In genomic region chr12:108802666-108803036, GRCh38 we compare ENCODE assay signal across 9 cellular contexts. TPM values are rescaled to one million over a fixed set of nuclear protein-coding genes. Genes with fewer than 3 reads are reported as not detected.
A peak's percentile ranks its signal among the peaks of the same experiment; 100 is the strongest.
DNase-seq lines count a peak whose midpoint lies in the region; ATAC-seq, FAIRE-seq and TF ChIP-seq lines count a peak whose summit lies in the region.
"Had no signal": no experiment of that assay in that cellular context is flagged by ENCODE, and none has a peak within 500 bp of the region (broad histone marks: within the 10 kb centered on the region; RNA-seq: fewer than 3 reads in every experiment).

No MANE protein-coding gene starts in this region.

- H3K27ac ChIP-seq in liver (ENCODE audit: low read depth in 1 of 2, low read length in 2 of 2) = peak overlapping the region; percentile 73 to 82
- no peak overlapping the region for H3K27ac ChIP-seq in HepG2 (ENCODE audit: extremely low read length, insufficient read depth, low read length)
- H3K27ac ChIP-seq in ovary = peak overlapping the region; percentile 80 to 85

- H3K4me3 ChIP-seq in liver (ENCODE audit: low read depth in 1 of 3, low read length in 3 of 3) = no peak overlapping the region
- no peak overlapping the region for H3K4me3 ChIP-seq in HepG2 (replicated peaks in 1 of 3; ENCODE audit: insufficient read depth in 1 of 3, low read depth in 2 of 3, low read length in 3 of 3)
- peak overlapping the region; percentile 1 to 49 for H3K4me3 ChIP-seq in foreskin fibroblast (ENCODE audit: low read depth in 1 of 2, low read length in 2 of 2)
- H3K4me3 ChIP-seq in ovary = no peak overlapping the region

- H3K4me1 ChIP-seq in liver (ENCODE audit: control insufficient read depth in 4 of 4, insufficient read depth in 4 of 4, low read length in 3 of 4) (peaks cover 0 to 2% (median 0%) of the 10 kb centered on the region in 4 donors), HepG2 (ENCODE audit: insufficient read depth, low read length) (peaks cover 6% of the 10 kb centered on the region; the same call in 1 of the 2 replicates), ovary (ENCODE audit: insufficient read depth) (peaks cover 14% of the 10 kb centered on the region)

- H3K9ac ChIP-seq in liver (ENCODE audit: low read depth in 1 of 2, low read length in 2 of 2) (no peak overlapping the region), HepG2 (ENCODE audit: insufficient read depth, low read depth, low read length) (no peak overlapping the region)

- H2AFZ ChIP-seq in HepG2 (ENCODE audit: low read length) = no peak overlapping the region

- DNase-seq in HepG2 (ENCODE audit: low spot score) (no peak), foreskin fibroblast (peak in 1 of 2 donors; percentile 60), ovary (no peak), 8988T (no peak), NCI-H524 (lab: John Stamatoyannopoulos, UW) (no peak), NCI-H446 treated with DMSO at 0.1 percent for 48 hours (lab: John Stamatoyannopoulos, UW) (no peak)
- DNase-seq: cerebellar nuclear complex had no signal

- TF ChIP-seq POLR2A in HepG2 (IDR thresholded peaks at IDR 0.05; ENCODE audit: insufficient read depth in 1 of 2, low read depth in 2 of 2, low read length in 2 of 2) (no peak), ovary (IDR thresholded peaks at IDR 0.05) (no peak)

- intact Hi-C loops in HepG2 (cut with micrococcal nuclease; ENCODE audit: unreplicated experiment) (loop anchor here (1.0 to 10.0 kb wide), 3 partner anchors 137 to 239 kb away; no protein-coding TSS in a partner anchor), ovary (cut with DNase I) (loop anchor here (2.0 to 10.0 kb wide), 7 partner anchors 52 to 240 kb away; partner anchors contain the start of genes CORO1C (in 2 of the 4), ISCU (in 2 of the 4), SSH1 (in 2 of the 4) and SART3 (in 1 of the 4))

- H3K27me3 ChIP-seq in liver (ENCODE audit: control insufficient read depth in 4 of 4, insufficient read depth in 4 of 4, low read length in 3 of 4) = no peaks in the 10 kb centered on the region
- no peaks in the 10 kb centered on the region for H3K27me3 ChIP-seq in HepG2 (ENCODE audit: control insufficient read depth in 1 of 2, insufficient read depth in 2 of 2, low read length in 2 of 2)
- no peaks in the 10 kb centered on the region for H3K27me3 ChIP-seq in ovary

- POLR2A ChIA-PET in HepG2 (lab: Yijun Ruan, JAX) = interaction anchor here (2.8 kb wide), 1 partner anchor 138 kb away, joined by 14 read pairs; no protein-coding TSS in a partner anchor

- ATAC-seq in HepG2 = no peak
- no peak for ATAC-seq in GM19023 (IDR thresholded peaks at IDR 0.05; ENCODE audit: unreplicated experiment)

- in situ Hi-C loops in HepG2 (cut with HindIII; ENCODE audit: extremely low pct_ligation_motif_present, low pct_unique_long_range_greater_than_20kb) = loop anchor here (5.0 to 10.0 kb wide), 2 partner anchors 140 to 238 kb away; partner anchors contain the start of genes ISCU and SART3

- peaks cover 22 to 73% (median 59%) of the 10 kb centered on the region in 4 donors for H3K36me3 ChIP-seq in liver (ENCODE audit: control insufficient read depth in 4 of 4, insufficient read depth in 3 of 4, low read depth in 1 of 4, low read length in 3 of 4)
- H3K36me3 ChIP-seq in HepG2 (replicated peaks in 1 of 2; ENCODE audit: control insufficient read depth in 1 of 2, insufficient read depth in 2 of 2, low read length in 2 of 2) = peaks cover 23 to 58% of the 10 kb centered on the region in 2 experiments
- no peaks in the 10 kb centered on the region for H3K36me3 ChIP-seq in ovary

- H4K20me1 ChIP-seq in HepG2 (ENCODE audit: insufficient read depth, low read length) = no peaks in the 10 kb centered on the region

- TF ChIP-seq RAD21 in liver (IDR thresholded peaks at IDR 0.05) (no peak), HepG2 (CRISPR knock-in tag; IDR thresholded peaks at IDR 0.05) (no peak)

- no TSS peak for BruUV-seq in HepG2 (replicated peaks; lab: Mats Ljungman, UMichigan)

- TF ChIP-seq CTCF in liver (IDR thresholded peaks at IDR 0.05; ENCODE audit: low read depth, low read length, missing input control) (no peak), HepG2 (CRISPR knock-in tag; IDR thresholded peaks at IDR 0.05) (no peak), foreskin fibroblast (IDR thresholded peaks at IDR 0.05; ENCODE audit: low read depth, low read length) (no peak), ovary (IDR thresholded peaks at IDR 0.05) (no peak)

- TF ChIP-seq EP300 in HepG2 (IDR thresholded peaks at IDR 0.05; ENCODE audit: low read depth in 2 of 2, low read length in 2 of 2) (no peak), HepG2 (CRISPR knock-in tag; IDR thresholded peaks at IDR 0.05; ENCODE audit: borderline replicate concordance) (no peak), ovary (IDR thresholded peaks at IDR 0.05) (no peak)

- no peak overlapping the region for H3K4me2 ChIP-seq in HepG2 (ENCODE audit: low read depth, low read length)

- H3K9me3 ChIP-seq in liver (ENCODE audit: control insufficient read depth in 4 of 4, low read length in 3 of 4) (no peaks in the 10 kb centered on the region), HepG2 (ENCODE audit: low read length) (no peaks in the 10 kb centered on the region), ovary (no peaks in the 10 kb centered on the region)

- CTCF ChIA-PET in HepG2 (lab: Yijun Ruan, JAX; ENCODE audit: low intra/inter-chr PET ratio, low total read pairs) = interaction anchor here (1.5 to 2.5 kb wide), 3 partner anchors 112 to 239 kb away, joined by 4 to 53 read pairs (median 11); no protein-coding TSS in a partner anchor

- H3K79me2 ChIP-seq in HepG2 (ENCODE audit: insufficient read depth, low read length) = no peaks in the 10 kb centered on the region

- no peak for FAIRE-seq in HepG2 (lab: Jason Lieb, UNC)

- 75% methylated on average over 4 of the region's 4 CpGs for WGBS in liver
- 98% methylated on average over 4 of the region's 4 CpGs for WGBS in HepG2 (ENCODE audit: low lambda C conversion rate)
- 10 to 14% (median 12%) methylated on average over 4 of the region's 4 CpGs for WGBS in ovary, 3 donors

TF ChIP-seq in HepG2, 621 proteins besides CTCF, POLR2A, EP300 and RAD21 (continues in another document):
- TF ChIP-seq ZNF619 (CRISPR knock-in tag; IDR thresholded peaks at IDR 0.05) = no peak
- no peak for TF ChIP-seq HNRNPUL1 (IDR thresholded peaks at IDR 0.05; ENCODE audit: low read depth, low read length)
- no peak for TF ChIP-seq ZFP36 (IDR thresholded peaks at IDR 0.05; ENCODE audit: borderline replicate concordance, low read depth, low read length, partially characterized antibody)
- no peak for TF ChIP-seq ZNF33B (CRISPR knock-in tag; IDR thresholded peaks at IDR 0.05)
- TF ChIP-seq CREBL2 (CRISPR knock-in tag; IDR thresholded peaks at IDR 0.05; ENCODE audit: borderline replicate concordance) = no peak
- TF ChIP-seq, protein P1, sequence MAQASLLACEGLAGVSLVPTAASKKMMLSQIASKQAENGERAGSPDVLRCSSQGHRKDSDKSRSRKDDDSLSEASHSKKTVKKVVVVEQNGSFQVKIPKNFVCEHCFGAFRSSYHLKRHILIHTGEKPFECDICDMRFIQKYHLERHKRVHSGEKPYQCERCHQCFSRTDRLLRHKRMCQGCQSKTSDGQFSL (CRISPR knock-in tag; IDR thresholded peaks at IDR 0.05) = no peak
- no peak for TF ChIP-seq ZNF773 (CRISPR knock-in tag; IDR thresholded peaks at IDR 0.05; ENCODE audit: borderline replicate concordance)
- no peak for TF ChIP-seq NFKBIZ (CRISPR knock-in tag; IDR thresholded peaks at IDR 0.05)
- TF ChIP-seq, protein P2, sequence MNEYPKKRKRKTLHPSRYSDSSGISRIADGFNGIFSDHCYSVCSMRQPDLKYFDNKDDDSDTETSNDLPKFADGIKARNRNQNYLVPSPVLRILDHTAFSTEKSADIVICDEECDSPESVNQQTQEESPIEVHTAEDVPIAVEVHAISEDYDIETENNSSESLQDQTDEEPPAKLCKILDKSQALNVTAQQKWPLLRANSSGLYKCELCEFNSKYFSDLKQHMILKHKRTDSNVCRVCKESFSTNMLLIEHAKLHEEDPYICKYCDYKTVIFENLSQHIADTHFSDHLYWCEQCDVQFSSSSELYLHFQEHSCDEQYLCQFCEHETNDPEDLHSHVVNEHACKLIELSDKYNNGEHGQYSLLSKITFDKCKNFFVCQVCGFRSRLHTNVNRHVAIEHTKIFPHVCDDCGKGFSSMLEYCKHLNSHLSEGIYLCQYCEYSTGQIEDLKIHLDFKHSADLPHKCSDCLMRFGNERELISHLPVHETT (CRISPR knock-in tag; conservative IDR thresholded peaks at IDR 0.05) = no peak

RNA-seq across cellular contexts. Expression of gene SSH1, which starts 54.7 kb away (rescaled TPM):
- total RNA-seq in liver (1 to 10 TPM; 4.7 to 8.5 TPM), HepG2 (2016; rRNA removed; fragmentation: Illumina TruSeq; extraction: Trizol) (4.5 and 4.8 TPM in 2 replicates), ovary (10 to 100 TPM in 6 of 7 donors, 1 to 10 TPM in 1; 8.0 to 38.3 (median 35.1) TPM)
- polyA plus RNA-seq in liver (1 to 10 TPM; 4.5 to 5.6 TPM), HepG2 (2011; rRNA removed) (4.3 and 4.9 TPM in 2 replicates), ovary (10 to 100 TPM in 1 of 2 donors, 1 to 10 TPM in 1; 7.3 to 15.4 TPM)
- total RNA-seq in HepG2 (2016; cell fraction: cytosol; rRNA removed; fragmentation: Illumina TruSeq; extraction: Trizol; ENCODE audit: low read depth) = 3.0 and 3.8 TPM in 2 replicates
- total RNA-seq in HepG2 (2016; cell fraction: insoluble cytoplasmic fraction; rRNA removed; fragmentation: Illumina TruSeq; extraction: Trizol) = 4.2 and 4.4 TPM in 2 replicates
- 7.9 and 8.2 TPM in 2 replicates for total RNA-seq in HepG2 (2016; cell fraction: membrane; rRNA removed; fragmentation: Illumina TruSeq; extraction: Trizol)
- 7.0 and 7.7 TPM in 2 replicates for total RNA-seq in HepG2 (2016; cell fraction: nucleus; rRNA removed; fragmentation: Illumina TruSeq; extraction: Trizol)
- 3.1 TPM in 2 replicates for polyA plus RNA-seq in HepG2 (2011; cell fraction: cytosol; rRNA removed)
- 5.7 and 6.9 TPM in 2 replicates for polyA plus RNA-seq in HepG2 (2011; cell fraction: nucleus; rRNA removed)
- polyA plus RNA-seq in HepG2 (2012) = 3.6 and 4.3 TPM in 2 replicates
- polyA plus RNA-seq in HepG2 (2016; cell fraction: cytosol; fragmentation: Illumina TruSeq; extraction: Trizol; ENCODE audit: low read depth) = 3.1 and 3.9 TPM in 2 replicates
- polyA plus RNA-seq in HepG2 (2016; cell fraction: insoluble cytoplasmic fraction; fragmentation: Illumina TruSeq; extraction: Trizol; ENCODE audit: low read depth) = 4.8 and 5.2 TPM in 2 replicates
- polyA plus RNA-seq in HepG2 (2016; cell fraction: membrane; fragmentation: Illumina TruSeq; extraction: Trizol; ENCODE audit: low read depth) = 5.0 and 6.1 TPM in 2 replicates
- 5.5 and 5.7 TPM in 2 replicates for polyA plus RNA-seq in HepG2 (2016; cell fraction: nucleus; fragmentation: Illumina TruSeq; extraction: Trizol; ENCODE audit: insufficient read depth, low read depth)
- 14.1 and 22.8 TPM in 2 replicates for polyA minus RNA-seq in HepG2 (2011; rRNA and poly(A)+ RNA removed; ENCODE audit: low replicate concordance)
- 4.2 and 5.0 TPM in 2 replicates for polyA minus RNA-seq in HepG2 (2011; cell fraction: cytosol; rRNA and poly(A)+ RNA removed)
- 8.1 and 8.6 TPM in 2 replicates for polyA minus RNA-seq in HepG2 (2011; cell fraction: nucleus; rRNA and poly(A)+ RNA removed)

Comparison
In these comparisons a context has a peak if more than half of its experiments do, and no peak if none do; other contexts are left out.
1. H3K4me3 ChIP-seq: peak in foreskin fibroblast (2 of 2); none in liver (0 of 3), HepG2 (0 of 3) and ovary (single experiment).